Comparison of ENCODE assay signal across 11 cellular contexts in genomic region chr11:74008373-74009229, GRCh38. TPM values are rescaled to one million over a fixed set of nuclear protein-coding genes. Genes with fewer than 3 reads are reported as not detected.
DNase-seq lines count a peak whose midpoint lies in the region; ATAC-seq and TF ChIP-seq lines count a peak whose summit lies in the region.
"Had no signal": no experiment of that assay in that cellular context is flagged by ENCODE, and none has a peak within 500 bp of the region (broad histone marks: within the 10 kb centered on the region; RNA-seq: fewer than 3 reads in every experiment).

Gene UCP3, minus strand, starts transcription at chr11:74009085. Its CDS starts 2,043 bp downstream, at chr11:74007042.

- in situ Hi-C loops in mammary epithelial cell (cut with MboI; ENCODE audit: low sequenced_read_pairs in 2 of 2): no loop called here

- CTCF ChIA-PET in activated CD4-positive, alpha-beta memory T cell treated with anti-CD3 and anti-CD28 coated beads, Interleukin-2, amount 10 ng/mL, durations not matched to agents 7 days and 5 days (lab: Charles Lee): interaction anchor here (1.1 kb wide), 1 partner anchor 26 kb away, joined by 3 read pairs; the partner anchor contains the start of gene UCP2
- CTCF ChIA-PET in mammary epithelial cell (lab: Charles Lee; ENCODE audit: low non-redundant PET): no interaction called here

- H3K36me3 ChIP-seq in left ventricle myocardium inferior (peaks cover 27% of the 10 kb centered on the region), mammary epithelial cell (ENCODE audit: insufficient read depth, low read length) (no peaks in the 10 kb centered on the region)
- H3K36me3 ChIP-seq: SJSA1 had no signal

- no peaks in the 10 kb centered on the region for H4K20me1 ChIP-seq in mammary epithelial cell (ENCODE audit: insufficient read depth, low read length)

- H3K4me1 ChIP-seq in left ventricle myocardium inferior: peaks cover 55% of the 10 kb centered on the region
- no peaks in the 10 kb centered on the region for H3K4me1 ChIP-seq in mammary epithelial cell (ENCODE audit: insufficient read depth, low read length)
- H3K4me1 ChIP-seq: SJSA1 had no signal

- ATAC-seq in activated T-cell treated with anti-CD3 and anti-CD28 coated beads, Interleukin-2, amount 50 U/mL, for 4 hours: no peak
- no peak for ATAC-seq in stimulated activated naive B cell treated with anti-CD40 and anti-IgM and Interleukin-4, amounts not matched to agents 10 μg/mL and 1 μg/mL and 100 μg/mL, for 72 hours (replicated peaks)
- ATAC-seq in HG03521 (IDR thresholded peaks at IDR 0.05; ENCODE audit: unreplicated experiment): no peak
- no peak for ATAC-seq in HG03045 (IDR thresholded peaks at IDR 0.05; ENCODE audit: unreplicated experiment)

- H3K4me3 ChIP-seq in left ventricle myocardium inferior (peak within 1 kb of the TSS; percentile 17), mammary epithelial cell (replicated peaks in 1 of 3; ENCODE audit: insufficient read depth in 1 of 3, low read depth in 2 of 3, low read length in 3 of 3) (no peak within 1 kb of the TSS)
- H3K4me3 ChIP-seq: SJSA1 had no signal

- peak within 1 kb of the TSS; percentile 9 for H3K4me3 Mint-ChIP-seq in activated T-cell treated with anti-CD3 and anti-CD28 coated beads, Interleukin-2, amount 50 U/mL, for 4 hours
- H3K4me3 Mint-ChIP-seq in activated CD4-positive, alpha-beta memory T cell treated with anti-CD3 and anti-CD28 coated beads, Interleukin-2, amount 10 ng/mL, durations not matched to agents 7 days and 5 days: no peak within 1 kb of the TSS
- H3K4me3 Mint-ChIP-seq in stimulated activated naive B cell treated with anti-CD40 and anti-IgM and Interleukin-4, amounts not matched to agents 10 μg/mL and 1 μg/mL and 100 μg/mL, for 72 hours: peak within 1 kb of the TSS in 1 of 2 donors; percentile 22

- H3K36me3 Mint-ChIP-seq in activated T-cell treated with anti-CD3 and anti-CD28 coated beads, Interleukin-2, amount 50 U/mL, for 4 hours (ENCODE audit: insufficient read depth): peaks cover 2% of the 10 kb centered on the region
- H3K36me3 Mint-ChIP-seq in activated CD4-positive, alpha-beta memory T cell treated with anti-CD3 and anti-CD28 coated beads, Interleukin-2, amount 10 ng/mL, durations not matched to agents 7 days and 5 days (ENCODE audit: low read depth): peaks cover 18% of the 10 kb centered on the region
- H3K36me3 Mint-ChIP-seq in stimulated activated naive B cell treated with anti-CD40 and anti-IgM and Interleukin-4, amounts not matched to agents 10 μg/mL and 1 μg/mL and 100 μg/mL, for 72 hours: peaks cover 11 to 35% of the 10 kb centered on the region in 2 donors

- no TSS peak for BruUV-seq in mammary epithelial cell (replicated peaks; lab: Mats Ljungman, UMichigan)

- TF ChIP-seq CTCF in left ventricle myocardium inferior (IDR thresholded peaks at IDR 0.05; ENCODE audit: borderline replicate concordance) (no peak), mammary epithelial cell (conservative IDR thresholded peaks at IDR 0.05 in 1 of 2, IDR thresholded peaks at IDR 0.05 in 1 of 2; ENCODE audit: extremely low read depth in 1 of 2, insufficient read depth in 1 of 2, low read depth in 1 of 2, low read length in 2 of 2) (no peak)

- H3K9ac ChIP-seq in mammary epithelial cell (ENCODE audit: insufficient read depth, low read length): no peak within 1 kb of the TSS

- WGBS in mammary epithelial cell (ENCODE audit: low coverage, missing lambda C conversion rate): 80% methylated on average over 7 of the region's 9 CpGs

- H3K9me3 ChIP-seq in left ventricle myocardium inferior (replicated peaks) (no peaks in the 10 kb centered on the region), mammary epithelial cell (replicated peaks; ENCODE audit: insufficient read depth, low read length) (no peaks in the 10 kb centered on the region)
- H3K9me3 ChIP-seq: SJSA1 had no signal

- H3K27me3 Mint-ChIP-seq in activated T-cell treated with anti-CD3 and anti-CD28 coated beads, Interleukin-2, amount 50 U/mL, for 4 hours (ENCODE audit: low read depth): no peaks in the 10 kb centered on the region
- H3K27me3 Mint-ChIP-seq in activated CD4-positive, alpha-beta memory T cell treated with anti-CD3 and anti-CD28 coated beads, Interleukin-2, amount 10 ng/mL, durations not matched to agents 7 days and 5 days: no peaks in the 10 kb centered on the region
- no peaks in the 10 kb centered on the region for H3K27me3 Mint-ChIP-seq in stimulated activated naive B cell treated with anti-CD40 and anti-IgM and Interleukin-4, amounts not matched to agents 10 μg/mL and 1 μg/mL and 100 μg/mL, for 72 hours

- POLR2A ChIA-PET in activated CD4-positive, alpha-beta memory T cell treated with anti-CD3 and anti-CD28 coated beads, Interleukin-2, amount 10 ng/mL, durations not matched to agents 7 days and 5 days (lab: Charles Lee): interaction anchor here (0.7 to 2.9 kb wide), 4 partner anchors 13 to 26 kb away, joined by 3 to 17 read pairs (median 8); partner anchors contain the start of gene UCP2

- peak within 1 kb of the TSS; percentile 86 for H3K27ac Mint-ChIP-seq in activated CD4-positive, alpha-beta memory T cell treated with anti-CD3 and anti-CD28 coated beads, Interleukin-2, amount 10 ng/mL, durations not matched to agents 7 days and 5 days
- H3K27ac Mint-ChIP-seq in stimulated activated naive B cell treated with anti-CD40 and anti-IgM and Interleukin-4, amounts not matched to agents 10 μg/mL and 1 μg/mL and 100 μg/mL, for 72 hours: peak within 1 kb of the TSS; percentile 32

- dilution Hi-C loops in mammary epithelial cell (cut with HindIII; ENCODE audit: low sequenced_read_pairs): no loop called here

- H3K27me3 ChIP-seq in left ventricle myocardium inferior (ENCODE audit: low read depth) (no peaks in the 10 kb centered on the region), mammary epithelial cell (ENCODE audit: insufficient read depth, low read length) (no peaks in the 10 kb centered on the region)
- H3K27me3 ChIP-seq: SJSA1 had no signal

- H3K4me1 Mint-ChIP-seq in activated T-cell treated with anti-CD3 and anti-CD28 coated beads, Interleukin-2, amount 50 U/mL, for 4 hours (ENCODE audit: low read depth): peaks cover 93% of the 10 kb centered on the region
- peaks cover 83% of the 10 kb centered on the region for H3K4me1 Mint-ChIP-seq in activated CD4-positive, alpha-beta memory T cell treated with anti-CD3 and anti-CD28 coated beads, Interleukin-2, amount 10 ng/mL, durations not matched to agents 7 days and 5 days
- H3K4me1 Mint-ChIP-seq in stimulated activated naive B cell treated with anti-CD40 and anti-IgM and Interleukin-4, amounts not matched to agents 10 μg/mL and 1 μg/mL and 100 μg/mL, for 72 hours: peaks cover 38 to 54% of the 10 kb centered on the region in 2 donors

- intact Hi-C loops in left ventricle myocardium inferior (cut with micrococcal nuclease) (no loop called here), mammary epithelial cell (cut with micrococcal nuclease) (no loop called here)

- H3K79me2 ChIP-seq in mammary epithelial cell (ENCODE audit: insufficient read depth, low read length): no peaks in the 10 kb centered on the region

- H3K27ac ChIP-seq in left ventricle myocardium inferior (replicated peaks) (peak within 1 kb of the TSS; percentile 64), mammary epithelial cell (ENCODE audit: insufficient read depth, low read depth, low read length) (no peak within 1 kb of the TSS)
- H3K27ac ChIP-seq: SJSA1 had no signal

- H3K9me3 Mint-ChIP-seq in activated T-cell treated with anti-CD3 and anti-CD28 coated beads, Interleukin-2, amount 50 U/mL, for 4 hours: no peaks in the 10 kb centered on the region
- no peaks in the 10 kb centered on the region for H3K9me3 Mint-ChIP-seq in activated CD4-positive, alpha-beta memory T cell treated with anti-CD3 and anti-CD28 coated beads, Interleukin-2, amount 10 ng/mL, durations not matched to agents 7 days and 5 days
- H3K9me3 Mint-ChIP-seq in stimulated activated naive B cell treated with anti-CD40 and anti-IgM and Interleukin-4, amounts not matched to agents 10 μg/mL and 1 μg/mL and 100 μg/mL, for 72 hours: no peaks in the 10 kb centered on the region

- no peak within 1 kb of the TSS for H2AFZ ChIP-seq in mammary epithelial cell (ENCODE audit: low read depth, low read length)

- DNase-seq in activated T-cell treated with anti-CD3 and anti-CD28 coated beads, Interleukin-2, amount 50 U/mL, for 4 hours: no peak
- DNase-seq in activated T-cell treated with anti-CD3 and anti-CD28 coated beads for 4 hours (no peak), left ventricle myocardium inferior (no peak), mammary epithelial cell (no peak)
- no peak for DNase-seq in activated CD4-positive, alpha-beta memory T cell treated with anti-CD3 and anti-CD28 coated beads, Interleukin-2, amount 10 ng/mL, durations not matched to agents 7 days and 5 days
- DNase-seq in stimulated activated naive B cell treated with anti-CD40 and anti-IgM and Interleukin-4, amounts not matched to agents 10 μg/mL and 1 μg/mL and 100 μg/mL, for 72 hours: no peak
- DNase-seq: activated CD4-positive, alpha-beta T cell treated with anti-CD3 and anti-CD28 coated beads for 48 hours; effector CD8-positive, alpha-beta T cell had no signal

- H3K4me2 ChIP-seq in mammary epithelial cell (ENCODE audit: insufficient read depth, low read depth, low read length): no peak within 1 kb of the TSS

RNA-seq across cellular contexts. Expression of gene UCP3, which starts in this region (rescaled TPM):
- total RNA-seq in activated T-cell treated with anti-CD3 and anti-CD28 coated beads, Interleukin-2, amount 50 U/mL, for 4 hours: 1 to 10 TPM; 1.3 to 2.6 (median 1.7) TPM
- 1 to 10 TPM; 1.8 to 2.4 TPM for total RNA-seq in activated CD4-positive, alpha-beta memory T cell treated with anti-CD3 and anti-CD28 coated beads, Interleukin-2, amount 10 ng/mL, durations not matched to agents 7 days and 5 days
- total RNA-seq in left ventricle myocardium inferior: 2.7 TPM
- 1 to 10 TPM in 1 of 2 donors, under 1 TPM in 1; 0.99 to 1.2 TPM for total RNA-seq in mammary epithelial cell
- 0.28 TPM for polyA plus RNA-seq in mammary epithelial cell
- polyA minus RNA-seq in mammary epithelial cell: not detected
